Comparison of ENCODE assay signal across 8 cellular contexts in the genomic region with DNA sequence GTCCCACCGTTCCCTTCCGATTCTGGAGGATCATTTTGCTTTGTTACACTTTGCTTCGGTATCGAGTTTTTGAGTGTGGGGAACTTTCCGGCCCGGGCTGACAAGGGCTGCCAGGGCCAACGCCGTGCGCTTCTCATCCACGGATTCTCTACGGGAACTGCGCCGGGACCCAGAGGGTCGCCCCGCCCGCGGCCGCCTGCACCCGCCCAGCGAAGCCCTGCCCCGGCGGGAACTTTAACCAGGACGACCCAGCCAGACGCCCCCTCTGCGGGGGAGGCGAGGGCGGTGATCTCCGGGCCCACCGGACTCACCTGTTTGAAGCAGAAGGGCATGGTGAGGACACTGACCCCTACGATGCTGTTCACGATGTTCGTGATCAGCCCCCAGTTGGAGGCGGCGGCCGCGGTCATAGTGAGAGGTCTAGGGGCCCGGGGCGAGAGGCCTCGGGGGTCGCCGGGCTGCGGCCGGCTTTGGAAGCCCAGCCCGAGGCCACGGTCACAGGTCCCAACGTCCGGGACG. TPM values are rescaled to one million over a fixed set of nuclear protein-coding genes. Genes with fewer than 3 reads are reported as not detected.
DNase-seq lines count a peak whose midpoint lies in the region; ATAC-seq and TF ChIP-seq lines count a peak whose summit lies in the region.

No MANE protein-coding gene starts in this region.

- H3K27me3 Mint-ChIP-seq in natural killer cell treated with Interleukin-12 subunit alpha and Interleukin-12 subunit beta and Interleukin-15 and Interleukin-18, amount 100 ng/mL, for 72 hours = no peaks in the 10 kb centered on the region

- H3K36me3 Mint-ChIP-seq in natural killer cell treated with Interleukin-12 subunit alpha and Interleukin-12 subunit beta and Interleukin-15 and Interleukin-18, amount 100 ng/mL, for 72 hours = no peaks in the 10 kb centered on the region

- ATAC-seq in HG02970 (IDR thresholded peaks at IDR 0.05; ENCODE audit: low FRiP score, unreplicated experiment) (peak; percentile 10), HG02610 (IDR thresholded peaks at IDR 0.05; ENCODE audit: unreplicated experiment) (no peak)
- peak; percentile 5 to 27 for ATAC-seq in natural killer cell treated with Interleukin-12 subunit alpha and Interleukin-12 subunit beta and Interleukin-15 and Interleukin-18, amount 100 ng/mL, for 72 hours

- peak overlapping the region; percentile 76 for H3K4me3 ChIP-seq in epithelial cell of proximal tubule (ENCODE audit: low read depth, low read length)

- peak overlapping the region; percentile 94 to 96 for H3K27ac Mint-ChIP-seq in natural killer cell treated with Interleukin-12 subunit alpha and Interleukin-12 subunit beta and Interleukin-15 and Interleukin-18, amount 100 ng/mL, for 72 hours

- H3K4me1 Mint-ChIP-seq in natural killer cell treated with Interleukin-12 subunit alpha and Interleukin-12 subunit beta and Interleukin-15 and Interleukin-18, amount 100 ng/mL, for 72 hours (ENCODE audit: low read depth in 2 of 2) = peaks cover 8 to 24% of the 10 kb centered on the region in 2 donors

- peak overlapping the region; percentile 99 for H3K4me3 Mint-ChIP-seq in natural killer cell treated with Interleukin-12 subunit alpha and Interleukin-12 subunit beta and Interleukin-15 and Interleukin-18, amount 100 ng/mL, for 72 hours

- H3K9me3 Mint-ChIP-seq in natural killer cell treated with Interleukin-12 subunit alpha and Interleukin-12 subunit beta and Interleukin-15 and Interleukin-18, amount 100 ng/mL, for 72 hours = no peaks in the 10 kb centered on the region

- DNase-seq in GM03348 (ENCODE audit: low spot score) (peak; percentile 78), UCSD-AML1 (lab: John Stamatoyannopoulos, UW; ENCODE audit: unreplicated experiment) (peak; percentile 36), epithelial cell of proximal tubule (ENCODE audit: low read depth) (no peak), DMS153 treated with DMSO at 0.1 percent for 48 hours (lab: John Stamatoyannopoulos, UW; ENCODE audit: unreplicated experiment) (no peak), cerebellum (ENCODE audit: low spot score) (no peak)
- DNase-seq in natural killer cell treated with Interleukin-12 subunit alpha and Interleukin-12 subunit beta and Interleukin-15 and Interleukin-18, amount 100 ng/mL, for 72 hours (ENCODE audit: low spot score) = no peak

- TF ChIP-seq CTCF in epithelial cell of proximal tubule (conservative IDR thresholded peaks at IDR 0.05; ENCODE audit: low read depth, low read length) = no peak

RNA-seq across cellular contexts. Expression of a gene that starts 0.5 kb away (rescaled TPM):
- total RNA-seq in epithelial cell of proximal tubule (67.1 and 71.6 TPM in 2 replicates), cerebellum (20.4 TPM)
- total RNA-seq in natural killer cell treated with Interleukin-12 subunit alpha and Interleukin-12 subunit beta and Interleukin-15 and Interleukin-18, amount 100 ng/mL, for 72 hours = 100 to 1,000 TPM in 1 of 2 donors, 10 to 100 TPM in 1; 92.4 to 136 TPM

RNA-seq across cellular contexts. Expression of a gene that starts 55.5 kb away (rescaled TPM):
- total RNA-seq in epithelial cell of proximal tubule (51.9 and 72.3 TPM in 2 replicates), cerebellum (15.7 TPM)
- 100 to 1,000 TPM in 1 of 2 donors, 10 to 100 TPM in 1; 58.1 to 107 TPM for total RNA-seq in natural killer cell treated with Interleukin-12 subunit alpha and Interleukin-12 subunit beta and Interleukin-15 and Interleukin-18, amount 100 ng/mL, for 72 hours

RNA-seq across cellular contexts. Expression of a gene that starts 55.7 kb away (rescaled TPM):
- total RNA-seq in epithelial cell of proximal tubule = 24.2 and 37.3 TPM in 2 replicates
- total RNA-seq in natural killer cell treated with Interleukin-12 subunit alpha and Interleukin-12 subunit beta and Interleukin-15 and Interleukin-18, amount 100 ng/mL, for 72 hours = 10 to 100 TPM; 47.9 to 61.7 TPM
- 9.8 TPM for total RNA-seq in cerebellum

Comparison
In these comparisons a context has a peak if more than half of its experiments do, and no peak if none do; other contexts are left out.
1. DNase-seq: peak in GM03348 (single experiment) and UCSD-AML1 (single experiment); none in epithelial cell of proximal tubule (single experiment), natural killer cell treated with Interleukin-12 subunit alpha and Interleukin-12 subunit beta and Interleukin-15 and Interleukin-18, amount 100 ng/mL, for 72 hours (single experiment), DMS153 treated with DMSO at 0.1 percent for 48 hours (single experiment) and cerebellum (single experiment).